ENCODE assay signal across 25 cellular contexts in genomic region chr9:127093319-127094020, GRCh38. TPM values are rescaled to one million over a fixed set of nuclear protein-coding genes. Genes with fewer than 3 reads are reported as not detected.
"Had no signal": no experiment of that assay in that cellular context is flagged by ENCODE, and none has a peak within 500 bp of the region (broad histone marks: within the 10 kb centered on the region; RNA-seq: fewer than 3 reads in every experiment).

No MANE protein-coding gene starts in this region.

- H3K36me3 ChIP-seq: breast epithelium, colonic mucosa, upper lobe of right lung had no signal

- H3K4me3 ChIP-seq: breast epithelium, colonic mucosa, dorsolateral prefrontal cortex, esophagus squamous epithelium, gastrocnemius medialis, upper lobe of right lung had no signal

- H3K27me3 ChIP-seq: breast epithelium, colonic mucosa, dorsolateral prefrontal cortex, esophagus squamous epithelium, gastrocnemius medialis, upper lobe of right lung had no signal

- DNase-seq: activated B cell treated with CpG ODN at 0.5 μM for 24 hours; activated CD4-positive, alpha-beta T cell treated with anti-CD3 and anti-CD28 coated beads for 36 hours; activated CD4-positive, alpha-beta T cell treated with anti-CD3 and anti-CD28 coated beads, Interleukin-2, amount 50 U/mL, for 4 hours; activated CD8-positive, alpha-beta memory T cell treated with anti-CD3 and anti-CD28 coated beads, Interleukin-2, amount 50 U/mL, for 48 hours; activated naive CD4-positive, alpha-beta T cell treated with Interleukin-2 at 50 U/mL for 16 hours; activated naive CD8-positive, alpha-beta T cell treated with anti-CD3 and anti-CD28 coated beads for 36 hours; activated T-cell treated with anti-CD3 and anti-CD28 coated beads, Interleukin-2, amount 50 U/mL, for 4 hours; colonic mucosa; dorsolateral prefrontal cortex; effector memory CD8-positive, alpha-beta T cell; esophagus squamous epithelium; gastrocnemius medialis; hypothalamus; left cardiac atrium; mesendoderm; naive B cell; occipital lobe; retina; stimulated activated CD4-positive, alpha-beta T cell treated with anti-CD3 and anti-CD28 coated beads, Interleukin-4, amount 100 ng/mL, for 24 hours; stimulated activated naive CD4-positive, alpha-beta T cell treated with Interleukin-2 at 50 U/mL for 16 hours; T-helper 1 cell; upper lobe of right lung had no signal

- H3K27ac ChIP-seq: colonic mucosa, esophagus squamous epithelium, gastrocnemius medialis, upper lobe of right lung had no signal

- H3K4me1 ChIP-seq: breast epithelium, colonic mucosa, gastrocnemius medialis, upper lobe of right lung had no signal

- H3K9me3 ChIP-seq: breast epithelium, colonic mucosa, esophagus squamous epithelium, gastrocnemius medialis, upper lobe of right lung had no signal

RNA-seq across cellular contexts. Expression of gene ANGPTL2, which starts 29.0 kb away (rescaled TPM):
- total RNA-seq: activated B cell treated with CpG ODN at 0.5 μM for 24 hours; activated CD4-positive, alpha-beta T cell treated with anti-CD3 and anti-CD28 coated beads for 36 hours; activated CD8-positive, alpha-beta memory T cell treated with anti-CD3 and anti-CD28 coated beads for 36 hours; activated naive CD8-positive, alpha-beta T cell treated with anti-CD3 and anti-CD28 coated beads for 36 hours had no signal
- polyA plus RNA-seq: neural cell had no signal
